1 cellular context compared by ENCODE assay signal in the genomic region with DNA sequence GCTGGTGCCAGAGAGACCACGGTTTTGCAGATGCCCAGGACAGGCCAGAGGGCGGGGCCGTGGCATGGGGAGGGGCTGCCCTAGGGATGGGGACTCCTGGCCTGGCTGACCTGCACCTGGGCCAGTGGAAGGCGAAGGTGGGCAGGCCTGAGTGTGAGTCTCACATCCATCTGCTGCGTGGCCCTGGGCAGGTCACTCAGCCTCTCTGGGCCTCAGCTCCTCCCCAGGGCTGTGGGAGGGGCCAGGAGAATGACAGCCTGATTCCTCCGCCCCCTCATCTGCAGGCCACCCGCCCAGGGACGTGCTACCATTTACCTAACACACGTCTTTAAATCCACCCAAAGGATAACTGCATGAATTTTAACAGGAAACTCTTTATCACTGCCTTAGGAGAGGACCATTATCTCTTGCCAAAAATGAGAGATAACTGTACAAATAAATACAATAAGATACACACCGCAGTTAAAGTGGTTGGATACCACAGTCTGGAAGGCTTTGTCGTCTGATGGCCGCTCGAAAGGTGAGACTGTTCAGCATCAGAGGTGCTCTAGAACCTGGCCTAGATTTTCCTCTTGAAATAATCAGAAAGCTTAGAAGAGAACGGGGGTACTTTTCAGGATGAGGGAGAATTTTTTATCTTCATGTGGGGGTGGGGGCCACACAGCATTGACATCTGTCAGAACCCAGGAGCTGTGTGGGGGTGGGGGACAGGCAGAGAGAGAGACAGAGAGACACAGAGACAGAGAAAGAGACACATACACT.
TF ChIP-seq lines count a peak whose summit lies in the region.

No MANE protein-coding gene starts in this region.

TF ChIP-seq in H1, 55 proteins besides CTCF, POLR2A, EP300 and RAD21:
- TF ChIP-seq KDM1A (IDR thresholded peaks at IDR 0.05; ENCODE audit: borderline replicate concordance, low read length) (no peak), SAP30 (IDR thresholded peaks at IDR 0.05; ENCODE audit: insufficient read depth, insufficient replicate concordance, low read length) (no peak), CREB1 (IDR thresholded peaks at IDR 0.05) (no peak), RFX5 (IDR thresholded peaks at IDR 0.05; ENCODE audit: borderline replicate concordance, low read depth, low read length) (no peak), SIX5 (IDR thresholded peaks at IDR 0.05; ENCODE audit: low read depth, low read length) (no peak), TBP (IDR thresholded peaks at IDR 0.05; ENCODE audit: low read depth, low read length) (no peak), SIRT6 (IDR thresholded peaks at IDR 0.05; ENCODE audit: low read length) (no peak), JUND (IDR thresholded peaks at IDR 0.05; ENCODE audit: low read length) (no peak)
- TF ChIP-seq, protein P1, sequence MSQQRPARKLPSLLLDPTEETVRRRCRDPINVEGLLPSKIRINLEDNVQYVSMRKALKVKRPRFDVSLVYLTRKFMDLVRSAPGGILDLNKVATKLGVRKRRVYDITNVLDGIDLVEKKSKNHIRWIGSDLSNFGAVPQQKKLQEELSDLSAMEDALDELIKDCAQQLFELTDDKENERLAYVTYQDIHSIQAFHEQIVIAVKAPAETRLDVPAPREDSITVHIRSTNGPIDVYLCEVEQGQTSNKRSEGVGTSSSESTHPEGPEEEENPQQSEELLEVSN (IDR thresholded peaks at IDR 0.05) = no peak
